Comparison of ENCODE assay signal across 10 cellular contexts in genomic region chr14:103480595-103480994, GRCh38.
DNase-seq lines count a peak whose midpoint lies in the region; ATAC-seq and TF ChIP-seq lines count a peak whose summit lies in the region.
"Had no signal": no experiment of that assay in that cellular context is flagged by ENCODE, and none has a peak within 500 bp of the region (broad histone marks: within the 10 kb centered on the region; RNA-seq: fewer than 3 reads in every experiment).

No MANE protein-coding gene starts in this region.

- H3K9me3 Mint-ChIP-seq in effector memory CD8-positive, alpha-beta T cell = no peaks in the 10 kb centered on the region

- H3K27ac Mint-ChIP-seq in effector memory CD8-positive, alpha-beta T cell = peak overlapping the region; percentile 11 to 47

- ATAC-seq in GM21529 (IDR thresholded peaks at IDR 0.05; ENCODE audit: unreplicated experiment) = peak; percentile 74
- ATAC-seq in effector memory CD8-positive, alpha-beta T cell (replicated peaks) = peak; percentile 82

- H3K4me3 Mint-ChIP-seq in effector memory CD8-positive, alpha-beta T cell = no peak overlapping the region

- peaks cover 0 to 3% of the 10 kb centered on the region in 2 donors for H3K4me1 Mint-ChIP-seq in effector memory CD8-positive, alpha-beta T cell (ENCODE audit: low read depth in 2 of 2)

- TF ChIP-seq CTCF in GM13977 (IDR thresholded peaks at IDR 0.05; ENCODE audit: extremely low read depth, insufficient read depth, missing control alignments) = no peak

- in situ Hi-C loops in GM13977 (cut with MboI; ENCODE audit: low pct_unique_long_range_greater_than_20kb, low sequenced_read_pairs, unreplicated experiment) = no loop called here

- H3K27me3 Mint-ChIP-seq in effector memory CD8-positive, alpha-beta T cell = no peaks in the 10 kb centered on the region

- peak; percentile 50 for DNase-seq in GM13977 (ENCODE audit: low spot score)
- peak; percentile 75 for DNase-seq in NOMO-1 treated with DMSO at 0.1 percent for 48 hours (lab: John Stamatoyannopoulos, UW; ENCODE audit: unreplicated experiment)
- no peak for DNase-seq in effector memory CD8-positive, alpha-beta T cell
- DNase-seq in GF-D8 (lab: John Stamatoyannopoulos, UW) = no peak
- DNase-seq in HUDEP-2 (lab: John Stamatoyannopoulos, UW; ENCODE audit: unreplicated experiment in 76 of 76) = no peak
- no peak for DNase-seq in GDM1 (lab: John Stamatoyannopoulos, UW)
- DNase-seq in pons (ENCODE audit: low spot score) = no peak
- DNase-seq: cerebellar nuclear complex, EL had no signal

- peaks cover 88% of the 10 kb centered on the region for H3K36me3 Mint-ChIP-seq in effector memory CD8-positive, alpha-beta T cell (ENCODE audit: insufficient read depth)

Comparison
In these comparisons a context has a peak if more than half of its experiments do, and no peak if none do; other contexts are left out.
1. DNase-seq: peak in GM13977 (single experiment) and NOMO-1 treated with DMSO at 0.1 percent for 48 hours (single experiment); none in effector memory CD8-positive, alpha-beta T cell (0 of 3), GF-D8 (single experiment), HUDEP-2 (0 of 76), GDM1 (single experiment) and pons (single experiment).